In genomic region chr10:74738985-74739567, GRCh38 we compare ENCODE assay signal across 8 cellular contexts.
DNase-seq lines count a peak whose midpoint lies in the region; ATAC-seq and TF ChIP-seq lines count a peak whose summit lies in the region.

No MANE protein-coding gene starts in this region.

- POLR2A ChIA-PET in activated CD8-positive, alpha-beta T cell treated with anti-CD3 and anti-CD28 coated beads, Interleukin-2, amount 10 ng/mL, durations not matched to agents 7 days and 5 days (lab: Charles Lee): interaction anchor here (0.5 to 2.3 kb wide), 6 partner anchors 18 to 1488 kb away, joined by 3 to 6 read pairs (median 4); partner anchors contain the start of gene KAT6B
- POLR2A ChIA-PET in PC-9 (lab: Charles Lee; ENCODE audit: unreplicated experiment): no interaction called here

- H2AFZ ChIP-seq in PC-9: no peak overlapping the region

- H3K27me3 Mint-ChIP-seq in activated CD8-positive, alpha-beta T cell treated with anti-CD3 and anti-CD28 coated beads, Interleukin-2, amount 10 ng/mL, durations not matched to agents 7 days and 5 days (ENCODE audit: low read depth): no peaks in the 10 kb centered on the region

- H3K4me1 ChIP-seq in PC-9 (replicated peaks; ENCODE audit: insufficient read depth): no peaks in the 10 kb centered on the region

- H3K9me2 ChIP-seq in PC-9 (ENCODE audit: insufficient read depth): no peaks in the 10 kb centered on the region

- no peak overlapping the region for H3K4me2 ChIP-seq in PC-9

- H3K27ac Mint-ChIP-seq in activated CD8-positive, alpha-beta T cell treated with anti-CD3 and anti-CD28 coated beads, Interleukin-2, amount 10 ng/mL, durations not matched to agents 7 days and 5 days: peak overlapping the region; percentile 97

- H4K20me1 ChIP-seq in PC-9 (ENCODE audit: insufficient read depth): no peaks in the 10 kb centered on the region

- H3K79me2 ChIP-seq in PC-9 (ENCODE audit: low read depth): no peaks in the 10 kb centered on the region

- CTCF ChIA-PET in activated CD8-positive, alpha-beta T cell treated with anti-CD3 and anti-CD28 coated beads, Interleukin-2, amount 10 ng/mL, durations not matched to agents 7 days and 5 days (lab: Charles Lee): interaction anchor here (0.6 to 3.6 kb wide), 46 partner anchors 10 to 550 kb away, joined by 3 to 54 read pairs (median 5); partner anchors contain the start of genes COMTD1 and KAT6B
- CTCF ChIA-PET in PC-9 (lab: Charles Lee): no interaction called here

- no peaks in the 10 kb centered on the region for H3K9me3 Mint-ChIP-seq in activated CD8-positive, alpha-beta T cell treated with anti-CD3 and anti-CD28 coated beads, Interleukin-2, amount 10 ng/mL, durations not matched to agents 7 days and 5 days (ENCODE audit: insufficient read depth)

- BruUV-seq in PC-9 (replicated peaks; lab: Mats Ljungman, UMichigan): no TSS peak

- peaks cover 34% of the 10 kb centered on the region for H3K4me1 Mint-ChIP-seq in activated CD8-positive, alpha-beta T cell treated with anti-CD3 and anti-CD28 coated beads, Interleukin-2, amount 10 ng/mL, durations not matched to agents 7 days and 5 days (ENCODE audit: low read depth)

- H3K27ac ChIP-seq in PC-9: no peak overlapping the region

- H3F3A ChIP-seq in PC-9 (ENCODE audit: insufficient read depth, low read depth): no peaks in the 10 kb centered on the region; the same call in 1 of the 2 replicates

- peak overlapping the region; percentile 69 for H3K4me3 Mint-ChIP-seq in activated CD8-positive, alpha-beta T cell treated with anti-CD3 and anti-CD28 coated beads, Interleukin-2, amount 10 ng/mL, durations not matched to agents 7 days and 5 days

- intact Hi-C loops in PC-9 (cut with micrococcal nuclease; ENCODE audit: unreplicated experiment): no loop called here

- TF ChIP-seq CTCF in PC-9 (conservative IDR thresholded peaks at IDR 0.05): no peak

- H3K9me3 ChIP-seq in PC-9 (ENCODE audit: insufficient read depth, low read depth): no peaks in the 10 kb centered on the region

- DNase-seq in GF-D8 (lab: John Stamatoyannopoulos, UW) (peak; percentile 98), left kidney (ENCODE audit: low read depth, low spot score) (peak; percentile 29), COR-L47 (lab: John Stamatoyannopoulos, UW) (no peak), NCI-H524 treated with DMSO at 0.1 percent for 48 hours (lab: John Stamatoyannopoulos, UW) (no peak), PC-9 (no peak)
- peak; percentile 84 for DNase-seq in activated CD8-positive, alpha-beta T cell treated with anti-CD3 and anti-CD28 coated beads, Interleukin-2, amount 10 ng/mL, durations not matched to agents 7 days and 5 days

- ATAC-seq in GM19467 (IDR thresholded peaks at IDR 0.05; ENCODE audit: unreplicated experiment) (peak; percentile 84), HG03520 (IDR thresholded peaks at IDR 0.05; ENCODE audit: unreplicated experiment) (peak; percentile 72)
- ATAC-seq in activated CD8-positive, alpha-beta T cell treated with anti-CD3 and anti-CD28 coated beads, Interleukin-2, amount 10 ng/mL, durations not matched to agents 7 days and 5 days: peak; percentile 88

- no peaks in the 10 kb centered on the region for H3K27me3 ChIP-seq in PC-9 (ENCODE audit: insufficient read depth, low read depth)

- H3K36me3 Mint-ChIP-seq in activated CD8-positive, alpha-beta T cell treated with anti-CD3 and anti-CD28 coated beads, Interleukin-2, amount 10 ng/mL, durations not matched to agents 7 days and 5 days (ENCODE audit: low read depth): peaks cover 1% of the 10 kb centered on the region

- no peaks in the 10 kb centered on the region for H3K36me3 ChIP-seq in PC-9 (ENCODE audit: low read depth)

- no peak overlapping the region for H3K4me3 ChIP-seq in PC-9

Comparison
In these comparisons a context has a peak if more than half of its experiments do, and no peak if none do; other contexts are left out.
1. DNase-seq: peak in GF-D8 (single experiment), activated CD8-positive, alpha-beta T cell treated with anti-CD3 and anti-CD28 coated beads, Interleukin-2, amount 10 ng/mL, durations not matched to agents 7 days and 5 days (single experiment) and left kidney (single experiment); none in COR-L47 (single experiment), NCI-H524 treated with DMSO at 0.1 percent for 48 hours (single experiment) and PC-9 (0 of 2).
2. Peak in every context shown above with its lines, with median percentiles within 50 percentile points of each other: ATAC-seq.